Comparison of ENCODE assay signal across 1 cellular context in genomic region chr10:50528206-50528605, GRCh38.
TF ChIP-seq lines count a peak whose summit lies in the region.

No MANE protein-coding gene starts in this region.

TF ChIP-seq in K562, 482 proteins besides CTCF, POLR2A, EP300 and RAD21 (continued from another document):
- TF ChIP-seq SP1 (CRISPR knock-in tag; IDR thresholded peaks at IDR 0.05), result no peak
- TF ChIP-seq CTBP1 (IDR thresholded peaks at IDR 0.05; ENCODE audit: borderline replicate concordance), result no peak
- peak in 1 of 2 experiments; percentile 69; a peak in 2 of 4 replicates for TF ChIP-seq HDAC1 (IDR thresholded peaks at IDR 0.05)
- TF ChIP-seq TCF7L2 (IDR thresholded peaks at IDR 0.05; ENCODE audit: low read depth, low read length), result no peak
- no peak for TF ChIP-seq MTA3 (IDR thresholded peaks at IDR 0.05; ENCODE audit: borderline replicate concordance)
